In the genomic region with DNA sequence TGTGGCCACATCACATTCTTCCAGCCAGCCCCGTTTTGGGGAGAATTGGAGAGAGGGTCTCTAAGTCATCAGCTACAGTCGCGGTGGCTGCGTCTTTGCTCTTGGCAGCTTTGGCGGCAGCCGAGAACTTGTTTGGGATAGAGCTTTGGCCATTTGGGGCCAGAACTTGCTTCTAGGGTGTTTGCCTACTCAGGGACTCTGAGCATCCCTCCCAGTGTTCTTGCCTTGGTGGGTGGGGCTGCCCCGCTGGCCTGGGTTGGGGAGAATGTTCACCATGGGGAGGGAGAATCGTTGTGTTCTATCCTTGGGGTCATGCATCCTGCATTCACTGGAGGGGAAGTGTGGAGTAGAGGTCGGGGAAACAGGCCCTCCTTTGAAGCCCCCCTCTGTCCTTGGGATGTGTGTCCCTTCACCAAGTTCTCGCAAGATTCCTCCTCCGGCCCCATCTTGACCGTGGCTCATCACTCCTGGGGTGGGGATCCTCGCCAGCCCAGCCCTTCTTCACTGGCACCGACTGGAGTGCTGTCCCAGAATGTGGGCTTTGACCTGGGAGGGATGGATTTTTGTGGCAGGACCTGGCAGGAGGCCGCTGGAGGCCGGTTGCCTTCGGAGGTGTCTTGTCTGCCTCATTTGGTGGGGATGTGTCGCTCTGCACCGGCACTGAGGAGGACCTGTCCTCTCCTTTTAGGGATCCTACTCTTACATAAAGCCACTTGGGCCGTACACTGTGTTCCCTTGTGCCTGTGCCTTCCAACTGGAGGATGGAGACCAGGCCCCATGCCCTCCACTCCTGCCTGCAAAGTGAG, we compare ENCODE assay signal across 1 cellular context.
TF ChIP-seq lines count a peak whose summit lies in the region.

No MANE protein-coding gene starts in this region.

TF ChIP-seq in H1, 55 proteins besides CTCF, POLR2A, EP300 and RAD21:
- TF ChIP-seq ATF3 (IDR thresholded peaks at IDR 0.05; ENCODE audit: insufficient read depth, low read depth, low read length) (no peak), POLR2AphosphoS5 (IDR thresholded peaks at IDR 0.05; ENCODE audit: low read depth, low read length) (no peak), ASH2L (IDR thresholded peaks at IDR 0.05; ENCODE audit: low read length) (no peak), SIRT6 (IDR thresholded peaks at IDR 0.05; ENCODE audit: low read length) (no peak), SUZ12 (IDR thresholded peaks at IDR 0.05; ENCODE audit: low read length) (no peak), GABPA (IDR thresholded peaks at IDR 0.05; ENCODE audit: borderline replicate concordance, insufficient read depth, low read length) (no peak), TCF12 (IDR thresholded peaks at IDR 0.05; ENCODE audit: low read depth, low read length) (no peak)
